Comparison of ENCODE assay signal across 23 cellular contexts in genomic region chr2:136909777-136910176, GRCh38.
"Had no signal": no experiment of that assay in that cellular context is flagged by ENCODE, and none has a peak within 500 bp of the region (broad histone marks: within the 10 kb centered on the region; RNA-seq: fewer than 3 reads in every experiment).

No MANE protein-coding gene starts in this region.

- H3K27ac Mint-ChIP-seq: activated CD4-positive, alpha-beta memory T cell treated with anti-CD3 and anti-CD28 coated beads, Interleukin-2, amount 10 ng/mL, durations not matched to agents 7 days and 5 days; activated CD8-positive, alpha-beta memory T cell treated with anti-CD3 and anti-CD28 coated beads, Interleukin-2, amount 10 ng/mL, durations not matched to agents 7 days and 5 days; activated naive CD8-positive, alpha-beta T cell; mesothelial cell of epicardium; stimulated activated naive CD8-positive, alpha-beta T cell treated with anti-CD3 and anti-CD28 coated beads, Interleukin-15, amount 100 ng/mL, for 72 hours had no signal

- H3K9me3 ChIP-seq: lower lobe of right lung, prostate gland, right lobe of liver, suprapubic skin, transverse colon, vagina had no signal

- H3K27me3 ChIP-seq: cardiac muscle cell, foreskin keratinocyte, right lobe of liver, suprapubic skin, transverse colon, vagina had no signal

- H3K27ac ChIP-seq: cardiac muscle cell, epithelial cell of prostate, foreskin keratinocyte, lower lobe of right lung, prostate gland, right lobe of liver, suprapubic skin, transverse colon, vagina, WERI-Rb-1 had no signal

- H3K27me3 Mint-ChIP-seq: activated CD4-positive, alpha-beta memory T cell treated with anti-CD3 and anti-CD28 coated beads, Interleukin-2, amount 10 ng/mL, durations not matched to agents 7 days and 5 days; activated CD8-positive, alpha-beta memory T cell treated with anti-CD3 and anti-CD28 coated beads, Interleukin-2, amount 10 ng/mL, durations not matched to agents 7 days and 5 days; stimulated activated naive CD8-positive, alpha-beta T cell treated with anti-CD3 and anti-CD28 coated beads, Interleukin-15, amount 100 ng/mL, for 72 hours had no signal

- H3K4me1 Mint-ChIP-seq: activated CD4-positive, alpha-beta memory T cell treated with anti-CD3 and anti-CD28 coated beads, Interleukin-2, amount 10 ng/mL, durations not matched to agents 7 days and 5 days; activated CD8-positive, alpha-beta memory T cell treated with anti-CD3 and anti-CD28 coated beads, Interleukin-2, amount 10 ng/mL, durations not matched to agents 7 days and 5 days; mesothelial cell of epicardium; stimulated activated naive CD8-positive, alpha-beta T cell treated with anti-CD3 and anti-CD28 coated beads, Interleukin-15, amount 100 ng/mL, for 72 hours had no signal

- H3K4me1 ChIP-seq: foreskin keratinocyte, lower lobe of right lung, prostate gland, right lobe of liver, suprapubic skin, transverse colon, vagina had no signal

- H3K9me3 Mint-ChIP-seq: activated CD4-positive, alpha-beta memory T cell treated with anti-CD3 and anti-CD28 coated beads, Interleukin-2, amount 10 ng/mL, durations not matched to agents 7 days and 5 days had no signal

- DNase-seq: activated CD4-positive, alpha-beta memory T cell treated with anti-CD3 and anti-CD28 coated beads, Interleukin-2, amount 10 ng/mL, durations not matched to agents 7 days and 5 days; activated CD8-positive, alpha-beta memory T cell treated with anti-CD3 and anti-CD28 coated beads, Interleukin-2, amount 10 ng/mL, durations not matched to agents 7 days and 5 days; dermis blood vessel endothelial cell; effector memory CD4-positive, alpha-beta T cell; head of caudate nucleus; lower lobe of right lung; right lobe of liver; small intestine; stimulated activated CD4-positive, alpha-beta T cell treated with anti-CD3 and anti-CD28 coated beads, Interleukin-15, amount 100 ng/mL, for 24 hours; stimulated activated CD4-positive, alpha-beta T cell treated with anti-CD3 and anti-CD28 coated beads, Interleukin-2, amount 100 ng/mL, for 48 hours; stimulated activated naive CD8-positive, alpha-beta T cell treated with anti-CD3 and anti-CD28 coated beads, Interleukin-15, amount 100 ng/mL, for 72 hours; SW 1271; T-helper 2 cell; transverse colon; WERI-Rb-1 had no signal

- H3K4me3 ChIP-seq: cardiac muscle cell, lower lobe of right lung, prostate gland, right lobe of liver, suprapubic skin, transverse colon, vagina had no signal

- H3K4me3 Mint-ChIP-seq: activated CD4-positive, alpha-beta memory T cell treated with anti-CD3 and anti-CD28 coated beads, Interleukin-2, amount 10 ng/mL, durations not matched to agents 7 days and 5 days; activated CD8-positive, alpha-beta memory T cell treated with anti-CD3 and anti-CD28 coated beads, Interleukin-2, amount 10 ng/mL, durations not matched to agents 7 days and 5 days; activated naive CD8-positive, alpha-beta T cell; mesothelial cell of epicardium; stimulated activated naive CD8-positive, alpha-beta T cell treated with anti-CD3 and anti-CD28 coated beads, Interleukin-15, amount 100 ng/mL, for 72 hours had no signal

- H3K36me3 Mint-ChIP-seq: activated CD8-positive, alpha-beta memory T cell treated with anti-CD3 and anti-CD28 coated beads, Interleukin-2, amount 10 ng/mL, durations not matched to agents 7 days and 5 days; activated naive CD8-positive, alpha-beta T cell; mesothelial cell of epicardium had no signal

- ATAC-seq: activated CD8-positive, alpha-beta memory T cell treated with anti-CD3 and anti-CD28 coated beads, Interleukin-2, amount 10 ng/mL, durations not matched to agents 7 days and 5 days; foreskin keratinocyte; lower lobe of right lung; stimulated activated naive CD8-positive, alpha-beta T cell treated with anti-CD3 and anti-CD28 coated beads, Interleukin-15, amount 100 ng/mL, for 72 hours had no signal
